Comparison of ENCODE assay signal across 8 cellular contexts in genomic region chr11:33942954-33943353, GRCh38. TPM values are rescaled to one million over a fixed set of nuclear protein-coding genes. Genes with fewer than 3 reads are reported as not detected.
DNase-seq lines count a peak whose midpoint lies in the region; ATAC-seq and TF ChIP-seq lines count a peak whose summit lies in the region.

No MANE protein-coding gene starts in this region.

- no peak overlapping the region for H3K4me3 ChIP-seq in smooth muscle cell
- no peak overlapping the region for H3K4me3 ChIP-seq in spleen

- TF ChIP-seq CTCF in smooth muscle cell (IDR thresholded peaks at IDR 0.05; ENCODE audit: borderline replicate concordance, insufficient read depth, poor library complexity, severe bottlenecking) (no peak), spleen (IDR thresholded peaks at IDR 0.05 in 8 of 11, conservative IDR thresholded peaks at IDR 0.05 in 3 of 11) (no peak)

- H3K27me3 ChIP-seq in smooth muscle cell (ENCODE audit: low read depth) (no peaks in the 10 kb centered on the region), spleen (replicated peaks in 1 of 7) (no peaks in the 10 kb centered on the region)

- TF ChIP-seq POLR2A in spleen (IDR thresholded peaks at IDR 0.05): no peak

- H3K9me3 ChIP-seq in smooth muscle cell (replicated peaks; ENCODE audit: low read depth): no peaks in the 10 kb centered on the region
- no peaks in the 10 kb centered on the region for H3K9me3 ChIP-seq in spleen

- H3K79me2 ChIP-seq in smooth muscle cell (ENCODE audit: low read depth): no peaks in the 10 kb centered on the region

- H3F3A ChIP-seq in smooth muscle cell (ENCODE audit: low read depth): peaks cover 8% of the 10 kb centered on the region

- intact Hi-C loops in spleen (cut with DNase I; ENCODE audit: low total_unique reads): no loop called here

- H3K4me2 ChIP-seq in smooth muscle cell: peak overlapping the region; percentile 24

- peak; percentile 83 for DNase-seq in dermis blood vessel endothelial cell
- no peak for DNase-seq in smooth muscle cell (lab: John Stamatoyannopoulos, UW; ENCODE audit: unreplicated experiment)
- DNase-seq in spleen: no peak
- DNase-seq in NOMO-1 treated with DMSO at 0.1 percent for 48 hours (lab: John Stamatoyannopoulos, UW; ENCODE audit: unreplicated experiment): no peak
- no peak for DNase-seq in SKM-1 (lab: John Stamatoyannopoulos, UW; ENCODE audit: unreplicated experiment)
- DNase-seq in NCI-H2227 treated with DMSO at 0.1 percent for 48 hours (lab: John Stamatoyannopoulos, UW): no peak

- H3K4me1 ChIP-seq in smooth muscle cell (ENCODE audit: low read depth) (no peaks in the 10 kb centered on the region), spleen (peaks cover 0 to 31% (median 19%) of the 10 kb centered on the region in 6 donors)

- no peak overlapping the region for H3K9ac ChIP-seq in smooth muscle cell (ENCODE audit: low read depth)

- H3K36me3 ChIP-seq in smooth muscle cell (ENCODE audit: low read depth) (no peaks in the 10 kb centered on the region), spleen (no peaks in the 10 kb centered on the region)

- no peak overlapping the region for H2AFZ ChIP-seq in smooth muscle cell (ENCODE audit: low read depth)

- H3K27ac ChIP-seq in smooth muscle cell (ENCODE audit: low read depth): no peak overlapping the region
- H3K27ac ChIP-seq in spleen: peak overlapping the region in 2 of 8 donors; percentile 15 to 62

- peak; percentile 51 for ATAC-seq in GM19025 (IDR thresholded peaks at IDR 0.05; ENCODE audit: low read depth, unreplicated experiment)
- peak; percentile 61 for ATAC-seq in HG03108 (IDR thresholded peaks at IDR 0.05; ENCODE audit: unreplicated experiment)

- no peaks in the 10 kb centered on the region for H4K20me1 ChIP-seq in smooth muscle cell (ENCODE audit: low read depth)

- WGBS in smooth muscle cell (ENCODE audit: low lambda C conversion rate): 32% methylated on average over 4 of the region's 4 CpGs
- WGBS in spleen, 5 donors: 30 to 56% (median 42%) methylated on average over 4 of the region's 4 CpGs

RNA-seq across cellular contexts. Expression of gene LMO2, which starts 51.1 kb away (rescaled TPM):
- total RNA-seq in dermis blood vessel endothelial cell: 107 and 149 TPM in 2 replicates
- total RNA-seq in smooth muscle cell: 1.8 and 2.7 TPM in 2 replicates
- 3.8 and 5.8 TPM in 2 replicates for polyA plus RNA-seq in smooth muscle cell
- 10 to 100 TPM; 46.6 to 79.4 (median 63.5) TPM for total RNA-seq in spleen
- 10 to 100 TPM; 36.0 to 66.6 (median 48.9) TPM for polyA plus RNA-seq in spleen

Comparison
In these comparisons a context has a peak if more than half of its experiments do, and no peak if none do; other contexts are left out.
1. RNA of gene LMO2, which starts 51.1 kb away (total RNA-seq): 107 to 149 TPM in dermis blood vessel endothelial cell and 46.6 to 79.4 TPM in spleen; 1.8 to 2.7 TPM in smooth muscle cell; every median in the first group is over 10 times any median in the second.